In genomic region chr13:49311816-49312215, GRCh38 we compare ENCODE assay signal across 24 cellular contexts.
"Had no signal": no experiment of that assay in that cellular context is flagged by ENCODE, and none has a peak within 500 bp of the region (broad histone marks: within the 10 kb centered on the region; RNA-seq: fewer than 3 reads in every experiment).

No MANE protein-coding gene starts in this region.

- H2AFZ ChIP-seq: neural progenitor cell, parathyroid adenoma had no signal

- H3K27ac ChIP-seq: neural progenitor cell, ovary, parathyroid adenoma, psoas muscle, right lobe of liver, thoracic aorta had no signal

- H3K9ac ChIP-seq: neural progenitor cell, parathyroid adenoma had no signal

- H3K4me1 ChIP-seq: neural progenitor cell, parathyroid adenoma had no signal

- ATAC-seq: natural killer cell; psoas muscle; right cardiac atrium; right lobe of liver; stimulated activated effector memory CD8-positive, alpha-beta T cell treated with anti-CD3 and anti-CD28 coated beads, Interleukin-12 subunit alpha, Interleukin-12 subunit beta, amount 100 ng/mL, for 72 hours; stimulated activated naive B cell treated with anti-CD40 and anti-IgM and Interleukin-4, amounts not matched to agents 10 μg/mL and 1 μg/mL and 100 μg/mL, for 72 hours; upper lobe of right lung had no signal

- H3K4me2 ChIP-seq: neural progenitor cell had no signal

- H3K36me3 ChIP-seq: neural progenitor cell, ovary, right lobe of liver, thyroid gland, upper lobe of right lung, uterus had no signal

- H3K27me3 ChIP-seq: neural progenitor cell, ovary, right lobe of liver, sigmoid colon, stomach, thyroid gland, tibial nerve, upper lobe of right lung, uterus had no signal

- H3K79me2 ChIP-seq: parathyroid adenoma had no signal

- DNase-seq: natural killer cell; occipital lobe; ovary; posterior cingulate gyrus; psoas muscle; right cardiac atrium; right lobe of liver; sigmoid colon; small intestine; stimulated activated CD4-positive, alpha-beta T cell treated with anti-CD3 and anti-CD28 coated beads, Interleukin-15, amount 100 ng/mL, for 24 hours; stimulated activated CD4-positive, alpha-beta T cell treated with anti-CD3 and anti-CD28 coated beads, Interleukin-2, amount 100 ng/mL, for 24 hours; stimulated activated CD4-positive, alpha-beta T cell treated with anti-CD3 and anti-CD28 coated beads, Interleukin-2, amount 100 ng/mL, for 48 hours; stimulated activated CD4-positive, alpha-beta T cell treated with anti-CD3 and anti-CD28 coated beads, Interleukin-4, amount 100 ng/mL, for 24 hours; stimulated activated naive B cell treated with anti-CD40 and anti-IgM and Interleukin-4, amounts not matched to agents 10 μg/mL and 1 μg/mL and 100 μg/mL, for 72 hours; stimulated activated naive CD4-positive, alpha-beta T cell treated with Interleukin-2 at 50 U/mL for 16 hours; stomach; thyroid gland; upper lobe of right lung; uterus had no signal

- H3K9me3 ChIP-seq: ovary, psoas muscle, right lobe of liver, sigmoid colon, stomach, thoracic aorta, thyroid gland, tibial nerve, upper lobe of right lung, uterus had no signal

- H3K4me3 ChIP-seq: neural progenitor cell, ovary, psoas muscle, right lobe of liver, sigmoid colon, stomach, thoracic aorta, thyroid gland, tibial nerve, upper lobe of right lung, uterus had no signal
